Comparison of ENCODE assay signal across 26 cellular contexts in the genomic region with DNA sequence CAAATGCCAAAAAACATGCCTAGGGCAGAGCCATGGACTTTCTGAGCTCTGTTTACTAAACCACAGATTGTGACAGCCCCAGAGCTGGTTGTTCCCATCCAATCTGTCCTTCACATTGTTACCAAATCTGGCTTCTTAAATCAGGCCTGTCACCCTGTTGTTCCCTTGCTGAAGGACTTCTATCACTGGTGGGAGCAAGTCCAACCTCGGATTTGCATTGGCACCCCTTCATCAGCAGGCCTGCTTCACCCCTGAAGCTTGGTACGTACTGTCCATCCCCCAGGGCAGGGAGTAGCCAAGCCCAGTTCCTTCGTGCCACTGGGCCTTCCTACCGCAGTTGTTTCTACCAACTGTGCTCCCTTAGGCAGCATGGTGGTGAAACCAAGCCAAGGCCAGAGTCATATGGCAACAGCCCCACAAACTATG.
A peak's percentile ranks its signal among the peaks of the same experiment; 100 is the strongest.
DNase-seq lines count a peak whose midpoint lies in the region; ATAC-seq and TF ChIP-seq lines count a peak whose summit lies in the region.
"Had no signal": no experiment of that assay in that cellular context is flagged by ENCODE, and none has a peak within 500 bp of the region (broad histone marks: within the 10 kb centered on the region; RNA-seq: fewer than 3 reads in every experiment).

No MANE protein-coding gene starts in this region.

- no peaks in the 10 kb centered on the region for H3K79me2 ChIP-seq in osteoblast (ENCODE audit: insufficient read depth, low read length)

- intact Hi-C loops in Right ventricle myocardium inferior (cut with DNase I): loop anchor here (5.0 kb wide), 2 partner anchors 149 to 359 kb away; partner anchors contain the start of gene JARID2
- intact Hi-C loops in Caco-2 (cut with micrococcal nuclease; ENCODE audit: unreplicated experiment): no loop called here

- ATAC-seq in Right ventricle myocardium inferior (peak; percentile 92), HG03469 (IDR thresholded peaks at IDR 0.05; ENCODE audit: unreplicated experiment) (no peak)
- ATAC-seq: activated naive CD4-positive, alpha-beta T cell treated with anti-CD3 and anti-CD28 coated beads, Interleukin-2, amount 50 U/mL, for 72 hours; CD8-positive, alpha-beta T cell; GM12878; naive thymus-derived CD8-positive, alpha-beta T cell had no signal

- H3K27ac ChIP-seq in right atrium auricular region (peak overlapping the region in 1 of 2 donors; percentile 77), osteoblast (ENCODE audit: low read depth, low read length) (no peak overlapping the region)
- H3K27ac ChIP-seq: skin epidermis, testis, WERI-Rb-1 had no signal

- H3K36me3 ChIP-seq in right atrium auricular region (no peaks in the 10 kb centered on the region), osteoblast (ENCODE audit: insufficient read depth, low read length) (no peaks in the 10 kb centered on the region), Caco-2 (ENCODE audit: control insufficient read depth, insufficient read depth, low read length) (no peaks in the 10 kb centered on the region)
- H3K36me3 ChIP-seq: WERI-Rb-1 had no signal

- DNase-seq in Right ventricle myocardium inferior (ENCODE audit: missing footprints): peak; percentile 67
- DNase-seq in right atrium auricular region (ENCODE audit: low spot score): no peak
- DNase-seq in fibroblast of gingiva (ENCODE audit: low read depth): peak; percentile 58
- DNase-seq in midbrain (lab: John Stamatoyannopoulos, UW): peak; percentile 21
- no peak for DNase-seq in COLO668 (lab: John Stamatoyannopoulos, UW; ENCODE audit: unreplicated experiment)
- no peak for DNase-seq in osteoblast (ENCODE audit: insufficient read length, low spot score, missing footprints)
- no peak for DNase-seq in Caco-2
- DNase-seq: activated CD4-positive, alpha-beta T cell treated with anti-CD3 and anti-CD28 coated beads for 48 hours; amygdala; CD8-positive, alpha-beta T cell; KBM-7; naive thymus-derived CD8-positive, alpha-beta T cell; NCI-H1417; NCI-H2081; NCI-H2227 treated with DMSO at 0.1 percent for 48 hours; NCI-H69; occipital lobe; stimulated activated naive CD4-positive, alpha-beta T cell; T1000; testis; WERI-Rb-1 had no signal

- H4K20me1 ChIP-seq in osteoblast (ENCODE audit: insufficient read depth, low read length): no peaks in the 10 kb centered on the region

- CTCF ChIA-PET in Caco-2 (lab: Charles Lee): no interaction called here

- TF ChIP-seq CTCF in right atrium auricular region (IDR thresholded peaks at IDR 0.05) (no peak), osteoblast (IDR thresholded peaks at IDR 0.05; ENCODE audit: extremely low read depth, low read depth, low read length) (no peak), Caco-2 (IDR thresholded peaks at IDR 0.05; ENCODE audit: insufficient read depth in 1 of 2, low read depth in 1 of 2, low read length in 1 of 2, severe bottlenecking in 1 of 2, unreplicated experiment in 1 of 2) (no peak)

- no peaks in the 10 kb centered on the region for H3K9me3 Mint-ChIP-seq in Caco-2 (ENCODE audit: unreplicated experiment)
- H3K9me3 Mint-ChIP-seq: CD8-positive, alpha-beta T cell had no signal

- no TSS peak for BruUV-seq in Caco-2 (replicated peaks; lab: Mats Ljungman, UMichigan)

- peaks cover 0 to 10% of the 10 kb centered on the region in 2 donors for H3K4me1 ChIP-seq in right atrium auricular region
- peaks cover 4% of the 10 kb centered on the region for H3K4me1 ChIP-seq in osteoblast (ENCODE audit: insufficient read depth, low read length)
- H3K4me1 ChIP-seq in Caco-2: no peaks in the 10 kb centered on the region
- H3K4me1 ChIP-seq: testis had no signal

- H3K4me3 ChIP-seq in right atrium auricular region (no peak overlapping the region), osteoblast (ENCODE audit: insufficient read depth, low read length) (no peak overlapping the region), Caco-2 (ENCODE audit: low read depth, low read length) (no peak overlapping the region)
- H3K4me3 ChIP-seq: GM12878, skin epidermis, testis had no signal

- POLR2A ChIA-PET in Caco-2 (lab: Charles Lee): no interaction called here

- no peaks in the 10 kb centered on the region for H3K36me3 Mint-ChIP-seq in Caco-2 (ENCODE audit: insufficient read depth, unreplicated experiment)
- H3K36me3 Mint-ChIP-seq: CD8-positive, alpha-beta T cell; mesothelial cell of epicardium; naive thymus-derived CD8-positive, alpha-beta T cell had no signal

- H2AFZ ChIP-seq in osteoblast (ENCODE audit: low read length): no peak overlapping the region

- no peak overlapping the region for H3K27ac Mint-ChIP-seq in Caco-2 (ENCODE audit: unreplicated experiment)
- H3K27ac Mint-ChIP-seq: CD8-positive, alpha-beta T cell; mesothelial cell of epicardium had no signal

- no peaks in the 10 kb centered on the region for H3K27me3 Mint-ChIP-seq in Caco-2 (ENCODE audit: insufficient read depth, unreplicated experiment)
- H3K27me3 Mint-ChIP-seq: naive thymus-derived CD8-positive, alpha-beta T cell had no signal

- H3K4me3 Mint-ChIP-seq in Caco-2 (ENCODE audit: unreplicated experiment): no peak overlapping the region
- H3K4me3 Mint-ChIP-seq: CD8-positive, alpha-beta T cell; mesothelial cell of epicardium; naive thymus-derived CD8-positive, alpha-beta T cell had no signal

- H3K4me2 ChIP-seq in osteoblast (ENCODE audit: insufficient read depth, low read length): no peak overlapping the region

- H3K4me1 Mint-ChIP-seq in Caco-2 (ENCODE audit: low read depth, unreplicated experiment): no peaks in the 10 kb centered on the region

- H3K27me3 ChIP-seq in right atrium auricular region: no peaks in the 10 kb centered on the region
- H3K27me3 ChIP-seq in osteoblast (ENCODE audit: insufficient read depth, low read length): no peaks in the 10 kb centered on the region
- no peaks in the 10 kb centered on the region for H3K27me3 ChIP-seq in Caco-2 (replicated peaks; ENCODE audit: control insufficient read depth, insufficient read depth, low read length)
- H3K27me3 ChIP-seq: testis had no signal

- H3K9me3 ChIP-seq in right atrium auricular region: no peaks in the 10 kb centered on the region
- no peaks in the 10 kb centered on the region for H3K9me3 ChIP-seq in osteoblast (ENCODE audit: low read depth, low read length)
- H3K9me3 ChIP-seq in Caco-2: no peaks in the 10 kb centered on the region
- H3K9me3 ChIP-seq: testis had no signal

Comparison
In these comparisons a context has a peak if more than half of its experiments do, and no peak if none do; other contexts are left out.
1. DNase-seq: peak in Right ventricle myocardium inferior (single experiment), fibroblast of gingiva (single experiment) and midbrain (single experiment); none in right atrium auricular region (single experiment), COLO668 (single experiment), osteoblast (single experiment) and Caco-2 (0 of 2).